In genomic region chr22:20494978-20495860, GRCh38 we compare ENCODE assay signal across 8 cellular contexts. TPM values are rescaled to one million over a fixed set of nuclear protein-coding genes. Genes with fewer than 3 reads are reported as not detected.
DNase-seq lines count a peak whose midpoint lies in the region; ATAC-seq and TF ChIP-seq lines count a peak whose summit lies in the region.

TSS of gene KLHL22 (minus strand) at chr22:20495795. CDS start at chr22:20489211, 6,584 bp downstream.

- H3K4me3 ChIP-seq in lung (peak within 1 kb of the TSS; percentile 67), stomach (peak within 1 kb of the TSS; percentile 67 to 77 (median 76))

- no peak for TF ChIP-seq POLR2A in stomach (IDR thresholded peaks at IDR 0.05)

- peak within 1 kb of the TSS; percentile 90 to 93 for H3K27ac ChIP-seq in lung (ENCODE audit: low read depth in 1 of 2, low read length in 1 of 2)
- peak within 1 kb of the TSS; percentile 92 to 96 (median 94) for H3K27ac ChIP-seq in stomach

- WGBS in lung, 2 donors: 0 to 1% methylated on average over 57 to 108 of the region's 108 CpGs
- WGBS in stomach, 5 donors: 0 to 2% (median 0%) methylated on average over 22 to 108 of the region's 108 CpGs

- TF ChIP-seq EP300 in stomach (IDR thresholded peaks at IDR 0.05): no peak

- no peaks in the 10 kb centered on the region for H3K9me3 ChIP-seq in lung (ENCODE audit: control insufficient read depth in 2 of 2, insufficient read depth in 1 of 2, low read length in 1 of 2)
- no peaks in the 10 kb centered on the region for H3K9me3 ChIP-seq in stomach

- intact Hi-C loops in stomach (cut with DNase I; ENCODE audit: low total_unique reads): loop anchor here (5.0 kb wide), 1 partner anchor 73 kb away; no protein-coding TSS in a partner anchor

- peak; percentile 57 for DNase-seq in ELR (ENCODE audit: low read depth)
- peak; percentile 7 for DNase-seq in T-helper 9 cell
- peak; percentile 11 for DNase-seq in effector CD4-positive, alpha-beta T cell
- peak; percentile 45 for DNase-seq in lung (ENCODE audit: low spot score)
- peak; percentile 40 for DNase-seq in stomach
- DNase-seq in COLO829 (ENCODE audit: low spot score): no peak

- ATAC-seq in GM19463 (IDR thresholded peaks at IDR 0.05; ENCODE audit: unreplicated experiment): peak; percentile 38
- ATAC-seq in HG03521 (IDR thresholded peaks at IDR 0.05; ENCODE audit: unreplicated experiment): peak; percentile 45
- ATAC-seq in lung (ENCODE audit: insufficient read depth, low FRiP score): peak; percentile 10

- TF ChIP-seq CTCF in lung (IDR thresholded peaks at IDR 0.05; ENCODE audit: control extremely low read depth, extremely low read depth) (no peak), stomach (IDR thresholded peaks at IDR 0.05) (no peak)

- peaks cover 0 to 3% of the 10 kb centered on the region in 2 donors for H3K36me3 ChIP-seq in lung (ENCODE audit: control insufficient read depth in 2 of 2, insufficient read depth in 2 of 2, low read length in 2 of 2)
- peaks cover 3 to 9% (median 8%) of the 10 kb centered on the region in 4 donors for H3K36me3 ChIP-seq in stomach

- peaks cover 0 to 3% of the 10 kb centered on the region in 2 donors for H3K4me1 ChIP-seq in lung (ENCODE audit: control insufficient read depth in 2 of 2, insufficient read depth in 2 of 2, low read length in 2 of 2)
- H3K4me1 ChIP-seq in stomach: peaks cover 15 to 38% (median 24%) of the 10 kb centered on the region in 4 donors

- H3K27me3 ChIP-seq in lung (ENCODE audit: control insufficient read depth, insufficient read depth) (no peaks in the 10 kb centered on the region), stomach (no peaks in the 10 kb centered on the region)

RNA-seq across cellular contexts. Expression of gene KLHL22, which starts in this region (rescaled TPM):
- 10 to 100 TPM; 20.8 to 28.3 TPM for total RNA-seq in lung
- 10 to 100 TPM; 12.1 to 16.9 TPM for polyA plus RNA-seq in lung
- total RNA-seq in stomach: 10 to 100 TPM in 4 of 5 donors, 1 to 10 TPM in 1; 7.0 to 26.5 (median 22.8) TPM
- 10 to 100 TPM in 2 of 3 donors, 1 to 10 TPM in 1; 7.0 to 10.8 (median 10.2) TPM for polyA plus RNA-seq in stomach
